In genomic region chr2:219508933-219509779, GRCh38 we compare ENCODE assay signal across 1 cellular context.
TF ChIP-seq lines count a peak whose summit lies in the region.

No MANE protein-coding gene starts in this region.

TF ChIP-seq in H1, 55 proteins besides CTCF, POLR2A, EP300 and RAD21 (continued from another document):
- TF ChIP-seq RNF2 (IDR thresholded peaks at IDR 0.05; ENCODE audit: borderline replicate concordance, low read depth, low read length, missing control alignments, poor library complexity, severe bottlenecking): no peak
TF ChIP-seq in H1: peak in this region for 1.
